ENCODE assay signal across 1 cellular context in genomic region chr10:101091546-101092290, GRCh38.
TF ChIP-seq lines count a peak whose summit lies in the region.

No MANE protein-coding gene starts in this region.

TF ChIP-seq in H1, 55 proteins besides CTCF, POLR2A, EP300 and RAD21:
- TF ChIP-seq ATF2 (IDR thresholded peaks at IDR 0.05; ENCODE audit: low read length): no peak
